In the genomic region with DNA sequence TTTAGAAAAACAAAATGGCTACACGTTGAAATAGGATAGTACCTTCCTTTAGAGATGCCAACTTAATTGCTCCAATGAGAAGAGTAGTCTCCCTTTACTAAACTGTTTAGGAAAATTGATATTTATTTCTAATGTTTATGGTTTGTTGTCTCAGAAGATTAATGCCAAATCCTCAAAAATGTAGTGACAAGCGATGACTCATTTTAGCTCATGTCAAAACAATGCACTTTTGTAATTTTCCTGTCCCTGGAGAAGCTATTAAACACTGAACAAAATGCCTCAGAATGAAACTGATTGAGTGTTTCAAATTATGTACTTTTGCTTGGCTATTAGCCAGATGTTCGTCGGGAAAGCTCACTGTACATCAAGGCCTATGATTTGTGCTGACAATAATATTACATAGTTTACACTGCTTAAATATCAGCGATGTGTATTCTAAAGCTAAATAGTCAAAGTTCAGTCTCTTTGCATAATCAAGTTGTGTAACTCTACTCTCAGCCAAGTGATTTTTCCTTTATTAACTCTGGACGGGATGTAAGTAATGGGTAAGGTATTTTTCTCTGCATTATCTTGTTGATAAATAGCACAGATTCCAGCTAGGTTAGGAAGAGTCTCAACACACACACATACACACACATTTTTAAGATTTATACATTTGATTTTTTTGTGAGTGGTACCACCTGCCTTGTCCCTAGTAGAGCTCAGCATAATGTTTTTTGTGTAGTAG, we compare ENCODE assay signal across 9 cellular contexts.
DNase-seq lines count a peak whose midpoint lies in the region; ATAC-seq, FAIRE-seq and TF ChIP-seq lines count a peak whose summit lies in the region.
"Had no signal": no experiment of that assay in that cellular context is flagged by ENCODE, and none has a peak within 500 bp of the region (broad histone marks: within the 10 kb centered on the region; RNA-seq: fewer than 3 reads in every experiment).

No MANE protein-coding gene starts in this region.

- peaks cover 4% of the 10 kb centered on the region for H3K79me2 ChIP-seq in keratinocyte (ENCODE audit: control insufficient read depth, insufficient read depth, low read length)

- H3K36me3 ChIP-seq in keratinocyte (ENCODE audit: control insufficient read depth in 2 of 2, extremely low read depth in 1 of 2, insufficient read depth in 2 of 2, low read length in 2 of 2) = no peaks in the 10 kb centered on the region

- H3K4me1 ChIP-seq in keratinocyte (ENCODE audit: control insufficient read depth, extremely low read depth, insufficient read depth, low read length) = peaks cover 38% of the 10 kb centered on the region

- H3K9ac ChIP-seq in keratinocyte (ENCODE audit: control insufficient read depth, extremely low read depth, insufficient read depth, low read length) = peak overlapping the region; percentile 64

- peak overlapping the region in 2 of 3 experiments; percentile 22 to 35 for H3K4me3 ChIP-seq in keratinocyte (ENCODE audit: control insufficient read depth in 2 of 3, extremely low read depth in 1 of 3, insufficient read depth in 2 of 3, low read depth in 1 of 3, low read length in 3 of 3)

- peak; percentile 86 for FAIRE-seq in keratinocyte (lab: Jason Lieb, UNC)

- no peaks in the 10 kb centered on the region for H4K20me1 ChIP-seq in keratinocyte (ENCODE audit: control insufficient read depth, extremely low read depth, insufficient read depth, low read length)

- intact Hi-C loops in Right ventricle myocardium inferior (cut with DNase I) = no loop called here
- intact Hi-C loops in cardiac septum (cut with DNase I) = no loop called here

- no peaks in the 10 kb centered on the region for H3K36me3 Mint-ChIP-seq in activated naive CD4-positive, alpha-beta T cell treated with anti-CD3 and anti-CD28 coated beads, Interleukin-2, amount 50 U/mL, for 72 hours

- no peak overlapping the region for H3K27ac Mint-ChIP-seq in activated naive CD4-positive, alpha-beta T cell treated with anti-CD3 and anti-CD28 coated beads, Interleukin-2, amount 50 U/mL, for 72 hours

- H3K27ac ChIP-seq in keratinocyte (ENCODE audit: control insufficient read depth, insufficient read depth, low read length) = peak overlapping the region; percentile 97

- H3K9me3 ChIP-seq in keratinocyte (ENCODE audit: control insufficient read depth, low read depth, low read length) = no peaks in the 10 kb centered on the region

- peak overlapping the region; percentile 81 for H3K4me2 ChIP-seq in keratinocyte (ENCODE audit: control insufficient read depth, extremely low read depth, insufficient read depth, low read depth, low read length)

- H3K9me1 ChIP-seq in keratinocyte (ENCODE audit: control insufficient read depth, extremely low read depth, insufficient read depth, low read length) = no peaks in the 10 kb centered on the region

- peak; percentile 31 for ATAC-seq in Right ventricle myocardium inferior
- ATAC-seq in activated naive CD4-positive, alpha-beta T cell treated with anti-CD3 and anti-CD28 coated beads, Interleukin-2, amount 50 U/mL, for 72 hours = no peak
- no peak for ATAC-seq in HG02642 (IDR thresholded peaks at IDR 0.05; ENCODE audit: poor library complexity, unreplicated experiment)

- DNase-seq in Right ventricle myocardium inferior (ENCODE audit: missing footprints) (no peak), cardiac septum (ENCODE audit: low spot score) (no peak), amniotic epithelial cell (ENCODE audit: low read depth) (peak; percentile 86), keratinocyte (ENCODE audit: low read depth, low spot score) (peak; percentile 63), RPMI8226 (no peak)
- no peak for DNase-seq in central memory CD4-positive, alpha-beta T cell
- no peak for DNase-seq in activated naive CD4-positive, alpha-beta T cell treated with anti-CD3 and anti-CD28 coated beads, Interleukin-2, amount 50 U/mL, for 72 hours (ENCODE audit: low spot score in 2 of 2)
- DNase-seq: DND-41 had no signal

- TF ChIP-seq CTCF in keratinocyte (optimal IDR thresholded peaks at IDR 0.05 in 1 of 3, IDR thresholded peaks at IDR 0.05 in 1 of 3, conservative IDR thresholded peaks at IDR 0.05 in 1 of 3; ENCODE audit: extremely low read depth in 1 of 3, insufficient read depth in 2 of 3, low read length in 3 of 3) = no peak

- peak overlapping the region; percentile 49 for H2AFZ ChIP-seq in keratinocyte (ENCODE audit: control insufficient read depth, low read length)

- H3K9me3 Mint-ChIP-seq in activated naive CD4-positive, alpha-beta T cell treated with anti-CD3 and anti-CD28 coated beads, Interleukin-2, amount 50 U/mL, for 72 hours = peaks cover 0 to 9% of the 10 kb centered on the region in 2 donors

- H3K27me3 ChIP-seq in keratinocyte (ENCODE audit: control insufficient read depth, extremely low read depth, insufficient read depth, low read length) = no peaks in the 10 kb centered on the region

- dilution Hi-C loops in keratinocyte (cut with MboI; ENCODE audit: extremely low pct_ligation_motif_present, low sequenced_read_pairs) = no loop called here

Comparison
In these comparisons a context has a peak if more than half of its experiments do, and no peak if none do; other contexts are left out.
1. DNase-seq: peak in amniotic epithelial cell (single experiment) and keratinocyte (single experiment); none in Right ventricle myocardium inferior (single experiment), cardiac septum (single experiment), central memory CD4-positive, alpha-beta T cell (single experiment), activated naive CD4-positive, alpha-beta T cell treated with anti-CD3 and anti-CD28 coated beads, Interleukin-2, amount 50 U/mL, for 72 hours (0 of 2) and RPMI8226 (single experiment).